In the genomic region with DNA sequence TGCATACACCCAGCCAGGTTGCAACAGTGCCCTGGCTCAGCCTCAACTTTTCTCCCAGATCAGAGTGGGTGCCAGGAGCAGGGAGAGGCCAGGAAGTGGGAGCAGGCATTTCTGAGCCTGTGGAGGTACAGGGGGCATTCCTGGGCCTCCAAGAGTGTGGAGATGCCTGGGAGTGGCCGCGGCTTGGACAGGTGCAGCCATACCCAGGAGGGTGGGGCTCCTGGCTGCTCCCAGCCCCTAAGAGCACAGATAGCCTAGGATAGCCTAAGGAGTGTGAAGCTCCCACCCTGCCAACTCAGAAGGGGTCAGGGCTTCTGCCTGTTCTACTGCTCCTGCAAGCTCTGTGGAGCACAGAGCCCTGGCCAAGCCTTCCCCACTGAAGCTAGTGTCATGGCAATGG, we compare ENCODE assay signal across 5 cellular contexts.
"Had no signal": no experiment of that assay in that cellular context is flagged by ENCODE, and none has a peak within 500 bp of the region (broad histone marks: within the 10 kb centered on the region; RNA-seq: fewer than 3 reads in every experiment).

No MANE protein-coding gene starts in this region.

- H3K4me3 ChIP-seq: GM23338, K562 had no signal

- H3K4me3 Mint-ChIP-seq: GM23338, H9 had no signal

- ATAC-seq: GM23338, K562 had no signal

- H3K27ac Mint-ChIP-seq: GM23338, H9 had no signal

- DNase-seq: H9, HCEC 1CT, IMR-90 had no signal

- H3K4me1 Mint-ChIP-seq: GM23338, H9 had no signal
